ENCODE assay signal across 8 cellular contexts in the genomic region with DNA sequence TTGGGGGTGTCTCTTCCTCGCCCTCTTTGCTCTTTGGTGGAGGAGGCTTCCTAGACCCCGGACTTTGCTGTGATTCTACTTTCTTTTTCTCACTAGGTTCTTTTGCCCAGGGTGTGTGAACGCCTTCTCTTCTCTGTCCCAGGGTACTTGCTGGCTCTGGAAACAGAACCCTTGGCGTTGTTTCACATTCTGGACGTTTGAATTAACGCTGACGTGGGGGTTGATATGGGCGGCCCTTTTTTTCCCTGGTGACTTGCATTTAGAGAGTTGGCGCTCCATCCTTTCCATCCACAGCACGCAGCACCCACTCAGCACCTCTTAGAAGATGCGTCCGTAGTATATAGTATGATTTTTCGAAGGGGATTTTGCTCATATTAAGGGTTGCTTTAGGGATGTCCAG. TPM values are rescaled to one million over a fixed set of nuclear protein-coding genes. Genes with fewer than 3 reads are reported as not detected.
DNase-seq lines count a peak whose midpoint lies in the region; TF ChIP-seq lines count a peak whose summit lies in the region.
"Not testable (repeated sequence)": the region's sequence is repeated elsewhere in the genome, so short reads cannot be mapped to it uniquely, and the experiment has no call there.

No MANE protein-coding gene starts in this region.

- TF ChIP-seq CTCF in NB4 (IDR thresholded peaks at IDR 0.05; ENCODE audit: low read depth, low read length); mammary epithelial cell (conservative IDR thresholded peaks at IDR 0.05 in 1 of 2, IDR thresholded peaks at IDR 0.05 in 1 of 2; ENCODE audit: extremely low read depth in 1 of 2, insufficient read depth in 1 of 2, low read depth in 1 of 2, low read length in 2 of 2); liver (IDR thresholded peaks at IDR 0.05; ENCODE audit: low read depth, low read length, missing input control); ovary (IDR thresholded peaks at IDR 0.05); tibial artery (IDR thresholded peaks at IDR 0.05): not testable (repeated sequence)

- peaks cover 33% of the 10 kb centered on the region for H3K4me1 Mint-ChIP-seq in activated CD4-positive, alpha-beta memory T cell treated with anti-CD3 and anti-CD28 coated beads for 36 hours (ENCODE audit: low read depth)

- POLR2A ChIA-PET in activated CD4-positive, alpha-beta memory T cell treated with anti-CD3 and anti-CD28 coated beads for 36 hours (lab: Charles Lee): interaction anchor here (0.6 to 1.4 kb wide), 4 partner anchors 10 to 1510 kb away, joined by 3 to 8 read pairs (median 5); no protein-coding TSS in a partner anchor

- H3K4me3 Mint-ChIP-seq in activated CD4-positive, alpha-beta memory T cell treated with anti-CD3 and anti-CD28 coated beads for 36 hours: peak overlapping the region; percentile 94

- H3K9ac ChIP-seq in mammary epithelial cell (ENCODE audit: insufficient read depth, low read length) (peak overlapping the region; percentile 84), liver (ENCODE audit: low read depth in 1 of 2, low read length in 2 of 2) (peak overlapping the region; percentile 74 to 93)

- not testable (repeated sequence) for H3K27me3 ChIP-seq in mammary epithelial cell (ENCODE audit: insufficient read depth, low read length); liver (ENCODE audit: control insufficient read depth in 4 of 4, insufficient read depth in 4 of 4, low read length in 3 of 4); ovary; tibial artery

- DNase-seq in EH (ENCODE audit: low read depth) (peak; percentile 37), fibroblast of peridontal ligament (ENCODE audit: extremely low read depth) (peak; percentile 40)
- not testable (repeated sequence) for DNase-seq in NB4 (ENCODE audit: low read depth); activated CD4-positive, alpha-beta memory T cell treated with anti-CD3 and anti-CD28 coated beads for 36 hours; mammary epithelial cell; ovary; tibial artery

- not testable (repeated sequence) for H3K36me3 ChIP-seq in mammary epithelial cell (ENCODE audit: insufficient read depth, low read length); liver (ENCODE audit: control insufficient read depth in 4 of 4, insufficient read depth in 3 of 4, low read depth in 1 of 4, low read length in 3 of 4); ovary; tibial artery

- not testable (repeated sequence) for H3K9me3 ChIP-seq in mammary epithelial cell (replicated peaks; ENCODE audit: insufficient read depth, low read length); liver (ENCODE audit: control insufficient read depth in 4 of 4, low read length in 3 of 4); ovary; tibial artery

- TF ChIP-seq POLR2A in NB4 (IDR thresholded peaks at IDR 0.05; ENCODE audit: extremely low read depth, insufficient read length); ovary (IDR thresholded peaks at IDR 0.05): not testable (repeated sequence)

- not testable (repeated sequence) for H4K20me1 ChIP-seq in mammary epithelial cell (ENCODE audit: insufficient read depth, low read length)

- peak overlapping the region; percentile 79 for H3K4me2 ChIP-seq in mammary epithelial cell (ENCODE audit: insufficient read depth, low read depth, low read length)

- not testable (repeated sequence) for H3K4me1 ChIP-seq in mammary epithelial cell (ENCODE audit: insufficient read depth, low read length); ovary (ENCODE audit: insufficient read depth)
- H3K4me1 ChIP-seq in liver (ENCODE audit: control insufficient read depth in 4 of 4, insufficient read depth in 4 of 4, low read length in 3 of 4): peaks cover 3 to 17% (median 16%) of the 10 kb centered on the region in 4 donors
- peaks cover 4 to 27% (median 17%) of the 10 kb centered on the region in 4 donors for H3K4me1 ChIP-seq in tibial artery

- H3K27ac ChIP-seq in mammary epithelial cell (ENCODE audit: insufficient read depth, low read depth, low read length) (peak overlapping the region; percentile 72), liver (ENCODE audit: low read depth in 1 of 2, low read length in 2 of 2) (peak overlapping the region in 1 of 2 donors; percentile 28), tibial artery (peak overlapping the region; percentile 77 to 84)
- H3K27ac ChIP-seq in ovary: not testable (repeated sequence)

- WGBS in mammary epithelial cell (ENCODE audit: low coverage, missing lambda C conversion rate): 7% methylated on average over 12 of the region's 13 CpGs
- WGBS in liver: 9% methylated on average over 13 of the region's 13 CpGs
- WGBS in ovary, 3 donors: 6 to 14% (median 6%) methylated on average over 13 of the region's 13 CpGs

- intact Hi-C loops in activated CD4-positive, alpha-beta memory T cell treated with anti-CD3 and anti-CD28 coated beads for 36 hours (cut with micrococcal nuclease): loop anchor here (2.0 to 5.0 kb wide), 2 partner anchors 38 to 94 kb away; a partner anchor contains a TSS
- intact Hi-C loops in mammary epithelial cell (cut with micrococcal nuclease): loop anchor here (5.0 kb wide), 1 partner anchor 39 kb away; a partner anchor contains a TSS
- intact Hi-C loops in ovary (cut with DNase I); tibial artery (cut with DNase I; ENCODE audit: low total_unique reads): not testable (repeated sequence)

- dilution Hi-C loops in mammary epithelial cell (cut with HindIII; ENCODE audit: low sequenced_read_pairs): not testable (repeated sequence)

- in situ Hi-C loops in mammary epithelial cell (cut with MboI; ENCODE audit: low sequenced_read_pairs in 2 of 2): loop anchor here in 1 of 2 donors (25.0 kb wide), 1 partner anchor 96 kb away; no protein-coding TSS in a partner anchor

- CTCF ChIA-PET in activated CD4-positive, alpha-beta memory T cell treated with anti-CD3 and anti-CD28 coated beads for 36 hours (lab: Charles Lee): interaction anchor here (1.0 to 1.4 kb wide), 4 partner anchors 8 to 237 kb away, joined by 3 to 8 read pairs (median 4); no protein-coding TSS in a partner anchor
- CTCF ChIA-PET in mammary epithelial cell (lab: Charles Lee; ENCODE audit: low non-redundant PET): not testable (repeated sequence)

- H3K27me3 Mint-ChIP-seq in activated CD4-positive, alpha-beta memory T cell treated with anti-CD3 and anti-CD28 coated beads for 36 hours: not testable (repeated sequence)

- H3K4me3 ChIP-seq in NB4 (ENCODE audit: low read depth, low read length) (peak overlapping the region; percentile 99), mammary epithelial cell (replicated peaks in 1 of 3; ENCODE audit: insufficient read depth in 1 of 3, low read depth in 2 of 3, low read length in 3 of 3) (peak overlapping the region; percentile 76 to 99 (median 96)), liver (ENCODE audit: low read depth in 1 of 3, low read length in 3 of 3) (peak overlapping the region; percentile 86 to 100 (median 97)), ovary (peak overlapping the region; percentile 99), tibial artery (peak overlapping the region; percentile 83 to 97)

- H3K79me2 ChIP-seq in mammary epithelial cell (ENCODE audit: insufficient read depth, low read length): peaks cover 54% of the 10 kb centered on the region

- H3K9me3 Mint-ChIP-seq in activated CD4-positive, alpha-beta memory T cell treated with anti-CD3 and anti-CD28 coated beads for 36 hours: not testable (repeated sequence)

- H3K27ac Mint-ChIP-seq in activated CD4-positive, alpha-beta memory T cell treated with anti-CD3 and anti-CD28 coated beads for 36 hours: peak overlapping the region; percentile 86

- TF ChIP-seq RAD21 in liver (IDR thresholded peaks at IDR 0.05): not testable (repeated sequence)

- BruUV-seq in mammary epithelial cell (replicated peaks; lab: Mats Ljungman, UMichigan): not testable (repeated sequence)

- TF ChIP-seq EP300 in ovary (IDR thresholded peaks at IDR 0.05): not testable (repeated sequence)

- peak overlapping the region; percentile 92 for H2AFZ ChIP-seq in mammary epithelial cell (ENCODE audit: low read depth, low read length)

- peaks cover 14% of the 10 kb centered on the region for H3K36me3 Mint-ChIP-seq in activated CD4-positive, alpha-beta memory T cell treated with anti-CD3 and anti-CD28 coated beads for 36 hours

RNA-seq across cellular contexts. Expression of a gene that starts 0.7 kb away (rescaled TPM):
- 10 to 100 TPM; 61.8 to 62.7 TPM for total RNA-seq in activated CD4-positive, alpha-beta memory T cell treated with anti-CD3 and anti-CD28 coated beads for 36 hours
- total RNA-seq in mammary epithelial cell (10 to 100 TPM; 43.7 to 47.8 TPM), liver (10 to 100 TPM; 11.3 to 14.2 TPM), ovary (10 to 100 TPM; 12.4 to 19.8 (median 14.3) TPM)
- polyA plus RNA-seq in mammary epithelial cell (42.5 TPM), liver (10 to 100 TPM in 1 of 2 donors, 1 to 10 TPM in 1; 8.3 to 11.7 TPM), ovary (10 to 100 TPM; 12.2 to 12.4 TPM)
- polyA minus RNA-seq in mammary epithelial cell: 24.4 TPM

RNA-seq across cellular contexts. Expression of a gene that starts 37.0 kb away (rescaled TPM):
- 1 to 10 TPM; 1.6 to 2.4 TPM for total RNA-seq in activated CD4-positive, alpha-beta memory T cell treated with anti-CD3 and anti-CD28 coated beads for 36 hours
- 1 to 10 TPM; 1.5 to 1.6 TPM for total RNA-seq in mammary epithelial cell
- polyA plus RNA-seq in mammary epithelial cell: 0.33 TPM
- not detected for polyA minus RNA-seq in mammary epithelial cell
- total RNA-seq in liver: 1 to 10 TPM in 1 of 2 donors, under 1 TPM in 1; 0.05 to 1.5 TPM
- polyA plus RNA-seq in liver: under 1 TPM in 1 of 2 donors, not detected in 1; 0.22 TPM
- total RNA-seq in ovary: 1 to 10 TPM in 3 of 7 donors, under 1 TPM in 4; 0.46 to 1.3 (median 0.92) TPM
- polyA plus RNA-seq in ovary: 1 to 10 TPM in 1 of 2 donors, not detected in 1; 1.3 TPM
